ENCODE assay signal across 8 cellular contexts in the genomic region with DNA sequence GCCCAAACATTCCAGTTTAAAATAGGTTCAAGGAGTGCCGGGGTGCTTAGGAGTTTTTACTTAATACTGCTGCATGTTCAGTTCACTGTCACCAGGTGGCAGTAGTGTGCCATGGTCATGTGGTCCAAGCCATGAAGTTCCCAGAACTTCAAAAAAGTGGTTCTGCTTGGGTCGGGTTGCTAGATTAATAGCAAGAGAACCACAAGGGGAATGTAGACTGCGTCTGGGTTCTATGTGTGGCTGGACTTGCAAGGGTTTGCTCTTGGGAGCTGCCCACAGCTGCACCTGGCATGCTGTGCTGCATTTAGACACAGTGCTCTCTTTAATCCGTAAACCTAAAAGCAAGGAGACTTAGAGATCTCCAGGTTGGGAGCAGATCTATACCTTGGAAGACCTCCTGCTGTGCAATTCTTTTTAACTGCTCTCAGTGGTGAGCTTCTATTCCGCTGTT. TPM values are rescaled to one million over a fixed set of nuclear protein-coding genes. Genes with fewer than 3 reads are reported as not detected.
DNase-seq lines count a peak whose midpoint lies in the region; ATAC-seq and TF ChIP-seq lines count a peak whose summit lies in the region.

No MANE protein-coding gene starts in this region.

- no peak overlapping the region for H3K27ac ChIP-seq in heart right ventricle

- no peaks in the 10 kb centered on the region for H3K36me3 Mint-ChIP-seq in activated naive CD4-positive, alpha-beta T cell treated with anti-CD3 and anti-CD28 coated beads, Interleukin-2, amount 50 U/mL, for 72 hours

- WGBS in heart right ventricle, 2 donors = 38 to 43% methylated on average over 5 of the region's 5 CpGs

- H3K9me3 ChIP-seq in heart right ventricle = no peaks in the 10 kb centered on the region

- H3K27ac Mint-ChIP-seq in activated naive CD4-positive, alpha-beta T cell treated with anti-CD3 and anti-CD28 coated beads, Interleukin-2, amount 50 U/mL, for 72 hours = no peak overlapping the region

- H3K4me1 ChIP-seq in heart right ventricle = peaks cover 0 to 6% (median 0%) of the 10 kb centered on the region in 9 donors

- ATAC-seq in HG03432 (IDR thresholded peaks at IDR 0.05; ENCODE audit: unreplicated experiment) = peak; percentile 68
- ATAC-seq in activated naive CD4-positive, alpha-beta T cell treated with anti-CD3 and anti-CD28 coated beads, Interleukin-2, amount 50 U/mL, for 72 hours = peak; percentile 33 to 63
- peak; percentile 34 to 76 (median 66) for ATAC-seq in heart right ventricle
- no peak for ATAC-seq in HG02973 (IDR thresholded peaks at IDR 0.05; ENCODE audit: unreplicated experiment)

- H3K4me3 ChIP-seq in GM12864 (ENCODE audit: low read depth, low read length) (no peak overlapping the region), heart right ventricle (no peak overlapping the region)

- TF ChIP-seq CTCF in GM12864 (IDR thresholded peaks at IDR 0.05; ENCODE audit: low read depth, low read length, missing control alignments) = peak; percentile 77
- TF ChIP-seq CTCF in heart right ventricle (IDR thresholded peaks at IDR 0.05) = peak; percentile 66 to 92 (median 85)

- H3K9me3 Mint-ChIP-seq in activated naive CD4-positive, alpha-beta T cell treated with anti-CD3 and anti-CD28 coated beads, Interleukin-2, amount 50 U/mL, for 72 hours = no peaks in the 10 kb centered on the region

- DNase-seq in GM12864 (ENCODE audit: low read depth) = peak; percentile 27
- DNase-seq in RPMI7951 (ENCODE audit: low read depth) = peak; percentile 47
- DNase-seq in activated naive CD4-positive, alpha-beta T cell treated with anti-CD3 and anti-CD28 coated beads, Interleukin-2, amount 50 U/mL, for 72 hours (ENCODE audit: low spot score in 2 of 2) = peak in 1 of 2 donors; percentile 55
- peak in 1 of 2 donors; percentile 65 for DNase-seq in heart right ventricle
- peak; percentile 68 for DNase-seq in retina
- no peak for DNase-seq in foreskin melanocyte

- H3K27me3 ChIP-seq in heart right ventricle = peaks cover 0 to 93% (median 44%) of the 10 kb centered on the region in 7 donors

- intact Hi-C loops in heart right ventricle (cut with DNase I) = loop anchor here (1.0 to 10.0 kb wide), 9 partner anchors 181 to 293 kb away; no protein-coding TSS in a partner anchor

- H3K36me3 ChIP-seq in heart right ventricle = no peaks in the 10 kb centered on the region

RNA-seq across cellular contexts. Expression of a gene that starts 6.5 kb away (rescaled TPM):
- 0.10 TPM in 1 of 2 replicates, not detected in the other for total RNA-seq in RPMI7951 (2014; rRNA removed; shearing (Covaris generic))
- under 1 TPM in 1 of 2 donors, not detected in 1; 0.19 TPM for total RNA-seq in activated naive CD4-positive, alpha-beta T cell treated with anti-CD3 and anti-CD28 coated beads, Interleukin-2, amount 50 U/mL, for 72 hours
- 10 to 100 TPM in 1 of 10 donors, 1 to 10 TPM in 9; 3.2 to 14.7 (median 5.6) TPM for total RNA-seq in heart right ventricle
- 1 to 10 TPM; 2.9 to 8.6 TPM for polyA plus RNA-seq in heart right ventricle
